Comparison of ENCODE assay signal across 9 cellular contexts in genomic region chr3:124826703-124827102, GRCh38.
DNase-seq lines count a peak whose midpoint lies in the region; ATAC-seq and TF ChIP-seq lines count a peak whose summit lies in the region.
"Had no signal": no experiment of that assay in that cellular context is flagged by ENCODE, and none has a peak within 500 bp of the region (broad histone marks: within the 10 kb centered on the region; RNA-seq: fewer than 3 reads in every experiment).

No MANE protein-coding gene starts in this region.

- TF ChIP-seq CTCF in brain microvascular endothelial cell (IDR thresholded peaks at IDR 0.05; ENCODE audit: low read depth, low read length, missing control alignments), result no peak
- TF ChIP-seq CTCF in transverse colon (IDR thresholded peaks at IDR 0.05), result no peak

- WGBS in transverse colon (ENCODE audit: low coverage in 1 of 2), 2 donors, result 42 to 53% methylated on average over 2 to 3 of the region's 3 CpGs

- peaks cover 5 to 22% (median 9%) of the 10 kb centered on the region in 4 donors for H3K4me1 ChIP-seq in transverse colon

- intact Hi-C loops in transverse colon (cut with DNase I; ENCODE audit: low total_unique reads), result no loop called here

- TF ChIP-seq POLR2A in transverse colon (IDR thresholded peaks at IDR 0.05), result no peak

- in situ Hi-C loops in brain microvascular endothelial cell (cut with HindIII; ENCODE audit: low pct_ligation_motif_present, low sequenced_read_pairs) (no loop called here), transverse colon (cut with MboI; ENCODE audit: low pct_ligation_motif_present in 1 of 4, low pct_unique_long_range_greater_than_20kb in 1 of 4, low sequenced_read_pairs in 3 of 4) (no loop called here)

- H3K27ac ChIP-seq in brain microvascular endothelial cell (peak overlapping the region; percentile 12), transverse colon (peak overlapping the region; percentile 56 to 75 (median 72))

- no peaks in the 10 kb centered on the region for H3K9me3 ChIP-seq in transverse colon

- no peak for TF ChIP-seq EP300 in transverse colon (IDR thresholded peaks at IDR 0.05; ENCODE audit: low read depth)

- H3K4me3 ChIP-seq in brain microvascular endothelial cell (ENCODE audit: low read depth, low read length), result no peak overlapping the region
- H3K4me3 ChIP-seq in transverse colon, result no peak overlapping the region

- DNase-seq in NCI-H2107 treated with DMSO at 0.1 percent for 48 hours (lab: John Stamatoyannopoulos, UW; ENCODE audit: unreplicated experiment) (peak; percentile 16), NCI-H2107 (lab: John Stamatoyannopoulos, UW) (no peak), brain microvascular endothelial cell (peak; percentile 79), islet precursor cell (peak; percentile 61), transverse colon (no peak), left lobe of liver (ENCODE audit: low spot score) (no peak)
- DNase-seq in activated naive CD4-positive, alpha-beta T cell (lab: John Stamatoyannopoulos, UW), result no peak
- DNase-seq: activated CD4-positive, alpha-beta T cell treated with anti-CD3 and anti-CD28 coated beads, Interleukin-2, amount 50 U/mL, for 1 hour had no signal

- no peak for ATAC-seq in HG02885 (IDR thresholded peaks at IDR 0.05; ENCODE audit: poor library complexity, unreplicated experiment)
- ATAC-seq in left lobe of liver, result no peak

- peaks cover 14% of the 10 kb centered on the region for H3K36me3 ChIP-seq in brain microvascular endothelial cell (replicated peaks)
- no peaks in the 10 kb centered on the region for H3K36me3 ChIP-seq in transverse colon

- no peaks in the 10 kb centered on the region for H3K27me3 ChIP-seq in brain microvascular endothelial cell (replicated peaks)
- H3K27me3 ChIP-seq in transverse colon, result no peaks in the 10 kb centered on the region

Comparison
In these comparisons a context has a peak if more than half of its experiments do, and no peak if none do; other contexts are left out.
1. DNase-seq: peak in NCI-H2107 treated with DMSO at 0.1 percent for 48 hours (single experiment), brain microvascular endothelial cell (single experiment) and islet precursor cell (single experiment); none in NCI-H2107 (single experiment), transverse colon (single experiment), activated naive CD4-positive, alpha-beta T cell (0 of 4) and left lobe of liver (single experiment).